ENCODE assay signal across 13 cellular contexts in genomic region chr16:57825298-57826039, GRCh38.
"Had no signal": no experiment of that assay in that cellular context is flagged by ENCODE, and none has a peak within 500 bp of the region (broad histone marks: within the 10 kb centered on the region; RNA-seq: fewer than 3 reads in every experiment).

No MANE protein-coding gene starts in this region.

- DNase-seq: activated CD4-positive, alpha-beta memory T cell treated with anti-CD3 and anti-CD28 coated beads for 36 hours; activated CD8-positive, alpha-beta memory T cell treated with anti-CD3 and anti-CD28 coated beads, Interleukin-2, amount 10 ng/mL, durations not matched to agents 7 days and 5 days; activated naive CD4-positive, alpha-beta T cell treated with anti-CD3 and anti-CD28 coated beads, Interleukin-2, amount 10 ng/mL, durations not matched to agents 7 days and 5 days; activated T-cell treated with anti-CD3 and anti-CD28 coated beads, Interleukin-2, amount 50 U/mL, for 1 hour; stimulated activated naive CD8-positive, alpha-beta T cell treated with anti-CD3 and anti-CD28 coated beads, Interleukin-15, amount 100 ng/mL, for 72 hours; T-helper 17 cell; testis; WERI-Rb-1 had no signal

- H3K27ac ChIP-seq: left lung, right lobe of liver, spleen, testis, WERI-Rb-1 had no signal

- H3K36me3 ChIP-seq: left lung, right lobe of liver, spleen, WERI-Rb-1 had no signal

- H3K4me3 ChIP-seq: left lung, right lobe of liver, spleen, testis had no signal

- H3K27me3 ChIP-seq: left lung, right lobe of liver, spleen, testis had no signal

- ATAC-seq: activated CD8-positive, alpha-beta memory T cell treated with anti-CD3 and anti-CD28 coated beads, Interleukin-2, amount 10 ng/mL, durations not matched to agents 7 days and 5 days; right lobe of liver; stimulated activated naive CD8-positive, alpha-beta T cell treated with anti-CD3 and anti-CD28 coated beads, Interleukin-15, amount 100 ng/mL, for 72 hours; T-helper 17 cell had no signal

- H3K9me3 ChIP-seq: left lung, right lobe of liver, spleen, testis had no signal

- FAIRE-seq: astrocyte, colon had no signal
